8 cellular contexts compared by ENCODE assay signal in genomic region chr12:101670007-101670671, GRCh38. TPM values are rescaled to one million over a fixed set of nuclear protein-coding genes. Genes with fewer than 3 reads are reported as not detected.
DNase-seq lines count a peak whose midpoint lies in the region; ATAC-seq and TF ChIP-seq lines count a peak whose summit lies in the region.

No MANE protein-coding gene starts in this region.

- no peaks in the 10 kb centered on the region for H3K9me3 ChIP-seq in parathyroid adenoma (ENCODE audit: control insufficient read depth, low read length)

- H3K36me3 ChIP-seq in KMS-11 (ENCODE audit: insufficient read depth) (no peaks in the 10 kb centered on the region), parathyroid adenoma (ENCODE audit: control insufficient read depth, insufficient read depth, low read length) (no peaks in the 10 kb centered on the region)

- no peak overlapping the region for H3K4me3 Mint-ChIP-seq in activated CD4-positive, alpha-beta T cell treated with anti-CD3 and anti-CD28 coated beads, Interleukin-2, amount 10 ng/mL, durations not matched to agents 7 days and 5 days

- H3K79me2 ChIP-seq in KMS-11 (ENCODE audit: insufficient read depth, low read depth) = no peaks in the 10 kb centered on the region
- no peaks in the 10 kb centered on the region for H3K79me2 ChIP-seq in parathyroid adenoma

- H3K27me3 ChIP-seq in KMS-11 (ENCODE audit: insufficient read depth, low read depth) (no peaks in the 10 kb centered on the region), parathyroid adenoma (ENCODE audit: control insufficient read depth, insufficient read depth, low read length) (no peaks in the 10 kb centered on the region)

- H3K4me3 ChIP-seq in KMS-11 (IDR thresholded peaks at IDR 0.05; ENCODE audit: insufficient read depth, low read depth, low read length) (no peak overlapping the region), parathyroid adenoma (ENCODE audit: low read depth, low read length) (no peak overlapping the region)

- no peak for ATAC-seq in GM21423 (IDR thresholded peaks at IDR 0.05; ENCODE audit: unreplicated experiment)

- CTCF ChIA-PET in activated CD4-positive, alpha-beta T cell treated with anti-CD3 and anti-CD28 coated beads, Interleukin-2, amount 10 ng/mL, durations not matched to agents 7 days and 5 days (lab: Charles Lee) = no interaction called here

- H3K4me1 ChIP-seq in KMS-11 (ENCODE audit: low read depth, poor library complexity, severe bottlenecking) (no peaks in the 10 kb centered on the region), parathyroid adenoma (peaks cover 25% of the 10 kb centered on the region)

- no peak overlapping the region for H3K9ac ChIP-seq in KMS-11
- no peak overlapping the region for H3K9ac ChIP-seq in parathyroid adenoma

- no peak overlapping the region for H3K27ac Mint-ChIP-seq in activated CD4-positive, alpha-beta T cell treated with anti-CD3 and anti-CD28 coated beads, Interleukin-2, amount 10 ng/mL, durations not matched to agents 7 days and 5 days

- peak; percentile 73 for DNase-seq in GF-D8 (lab: John Stamatoyannopoulos, UW)
- peak; percentile 60 for DNase-seq in activated CD4-positive, alpha-beta T cell treated with anti-CD3 and anti-CD28 coated beads, Interleukin-2, amount 10 ng/mL, durations not matched to agents 7 days and 5 days
- peak; percentile 16 for DNase-seq in fibroblast of the conjunctiva (ENCODE audit: low read depth)
- DNase-seq in OCI-M2 (lab: John Stamatoyannopoulos, UW; ENCODE audit: unreplicated experiment) = no peak
- DNase-seq in NCI-H187 (lab: John Stamatoyannopoulos, UW) = no peak

- H3K4me2 ChIP-seq in KMS-11 (no peak overlapping the region), parathyroid adenoma (ENCODE audit: low read length) (no peak overlapping the region)

- H2AFZ ChIP-seq in KMS-11 (ENCODE audit: low read depth) (no peak overlapping the region), parathyroid adenoma (peak overlapping the region; percentile 69)

- H3K9me3 Mint-ChIP-seq in activated CD4-positive, alpha-beta T cell treated with anti-CD3 and anti-CD28 coated beads, Interleukin-2, amount 10 ng/mL, durations not matched to agents 7 days and 5 days = no peaks in the 10 kb centered on the region

- TF ChIP-seq CTCF in KMS-11 (conservative IDR thresholded peaks at IDR 0.05; ENCODE audit: low read depth, low read length) (peak; percentile 34; the same call in 1 of the 2 replicates), parathyroid adenoma (IDR thresholded peaks at IDR 0.05) (peak; percentile 78)

- peaks cover 26% of the 10 kb centered on the region for H3K4me1 Mint-ChIP-seq in activated CD4-positive, alpha-beta T cell treated with anti-CD3 and anti-CD28 coated beads, Interleukin-2, amount 10 ng/mL, durations not matched to agents 7 days and 5 days

- no peaks in the 10 kb centered on the region for H4K20me1 ChIP-seq in KMS-11 (ENCODE audit: insufficient read depth)

- H3K27ac ChIP-seq in KMS-11 = no peak overlapping the region
- no peak overlapping the region for H3K27ac ChIP-seq in parathyroid adenoma

- no peaks in the 10 kb centered on the region for H3K36me3 Mint-ChIP-seq in activated CD4-positive, alpha-beta T cell treated with anti-CD3 and anti-CD28 coated beads, Interleukin-2, amount 10 ng/mL, durations not matched to agents 7 days and 5 days (ENCODE audit: low read depth)

- POLR2A ChIA-PET in activated CD4-positive, alpha-beta T cell treated with anti-CD3 and anti-CD28 coated beads, Interleukin-2, amount 10 ng/mL, durations not matched to agents 7 days and 5 days (lab: Charles Lee) = no interaction called here

- peaks cover 16% of the 10 kb centered on the region for H3K27me3 Mint-ChIP-seq in activated CD4-positive, alpha-beta T cell treated with anti-CD3 and anti-CD28 coated beads, Interleukin-2, amount 10 ng/mL, durations not matched to agents 7 days and 5 days

RNA-seq across cellular contexts. Expression of gene CHPT1, which starts 27.3 kb away (rescaled TPM):
- 10 to 100 TPM in 1 of 2 experiments, 1 to 10 TPM in 1; 9.5 to 11.8 TPM for total RNA-seq in activated CD4-positive, alpha-beta T cell treated with anti-CD3 and anti-CD28 coated beads, Interleukin-2, amount 10 ng/mL, durations not matched to agents 7 days and 5 days

Comparison
In these comparisons a context has a peak if more than half of its experiments do, and no peak if none do; other contexts are left out.
1. DNase-seq: peak in GF-D8 (single experiment), activated CD4-positive, alpha-beta T cell treated with anti-CD3 and anti-CD28 coated beads, Interleukin-2, amount 10 ng/mL, durations not matched to agents 7 days and 5 days (single experiment) and fibroblast of the conjunctiva (single experiment); none in OCI-M2 (single experiment) and NCI-H187 (0 of 2).